Comparison of ENCODE assay signal across 25 cellular contexts in the genomic region with DNA sequence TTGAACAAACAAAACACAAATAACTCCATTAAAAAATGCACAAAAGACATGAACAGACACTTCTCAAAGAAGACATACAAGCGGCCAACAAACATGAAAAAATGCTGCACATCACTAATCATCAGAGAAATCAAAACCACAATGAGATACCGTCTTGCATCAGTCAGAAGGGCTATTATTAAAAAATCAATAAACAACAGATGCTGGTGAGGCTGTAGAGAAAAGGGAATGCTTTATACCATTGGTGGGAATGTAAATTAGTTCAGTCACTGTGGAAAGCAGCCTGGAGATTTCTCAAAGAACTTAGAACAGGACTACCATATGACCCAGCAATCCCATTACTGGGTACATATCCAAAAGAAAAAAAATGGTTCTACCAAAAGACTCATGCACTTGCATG.
"Had no signal": no experiment of that assay in that cellular context is flagged by ENCODE, and none has a peak within 500 bp of the region (broad histone marks: within the 10 kb centered on the region; RNA-seq: fewer than 3 reads in every experiment).

No MANE protein-coding gene starts in this region.

- H3K27me3 Mint-ChIP-seq: activated naive CD8-positive, alpha-beta T cell; stimulated activated naive CD8-positive, alpha-beta T cell treated with anti-CD3 and anti-CD28 coated beads, Interleukin-15, amount 100 ng/mL, for 72 hours had no signal

- DNase-seq: activated CD4-positive, alpha-beta T cell treated with anti-CD3 and anti-CD28 coated beads, Interleukin-2, amount 50 U/mL, for 1 hour; activated CD8-positive, alpha-beta T cell treated with anti-CD3 and anti-CD28 coated beads, Interleukin-2, amount 10 ng/mL, durations not matched to agents 7 days and 5 days; activated naive CD4-positive, alpha-beta T cell; adrenal gland; brain microvascular endothelial cell; caudate nucleus; dermis blood vessel endothelial cell; effector CD8-positive, alpha-beta T cell; erythroblast; foreskin keratinocyte; kidney; lower lobe of right lung; mesendoderm; mucosa of descending colon; nucleus accumbens; right cardiac atrium; stimulated activated CD4-positive, alpha-beta T cell treated with anti-CD3 and anti-CD28 coated beads, Interleukin-12 subunit alpha, Interleukin-12 subunit beta, amount 100 ng/mL, for 4 hours; stimulated activated CD4-positive, alpha-beta T cell treated with anti-CD3 and anti-CD28 coated beads, Interleukin-1b, Interleukin-23, amount 100 ng/mL, for 48 hours; stimulated activated naive CD8-positive, alpha-beta T cell treated with anti-CD3 and anti-CD28 coated beads, Interleukin-15, amount 100 ng/mL, for 72 hours; uterus had no signal

- H3K4me3 Mint-ChIP-seq: activated CD8-positive, alpha-beta T cell treated with anti-CD3 and anti-CD28 coated beads, Interleukin-2, amount 10 ng/mL, durations not matched to agents 7 days and 5 days; activated naive CD8-positive, alpha-beta T cell; stimulated activated naive CD8-positive, alpha-beta T cell treated with anti-CD3 and anti-CD28 coated beads, Interleukin-15, amount 100 ng/mL, for 72 hours had no signal

- FAIRE-seq: kidney had no signal

- H3K27ac Mint-ChIP-seq: activated CD8-positive, alpha-beta T cell treated with anti-CD3 and anti-CD28 coated beads, Interleukin-2, amount 10 ng/mL, durations not matched to agents 7 days and 5 days; activated naive CD8-positive, alpha-beta T cell; activated T-helper 2 cell treated with anti-CD3 and anti-CD28 coated beads, Interferon-gamma antibody, Interleukin-2, Interleukin-4, amounts not matched to agents 10 μg/mL and 5 μg/mL and 100 μg/mL, durations not matched to agents 14 hours and 24 hours and 36 hours had no signal

- H3K9me3 Mint-ChIP-seq: activated T-helper 2 cell treated with anti-CD3 and anti-CD28 coated beads, Interferon-gamma antibody, Interleukin-2, Interleukin-4, amounts not matched to agents 10 μg/mL and 5 μg/mL and 100 μg/mL, durations not matched to agents 14 hours and 24 hours and 36 hours; stimulated activated naive CD8-positive, alpha-beta T cell treated with anti-CD3 and anti-CD28 coated beads, Interleukin-15, amount 100 ng/mL, for 72 hours had no signal

- H3K4me3 ChIP-seq: adrenal gland, ascending aorta, lower lobe of right lung, mucosa of descending colon, tibial nerve, uterus had no signal

- ATAC-seq: activated CD8-positive, alpha-beta T cell treated with anti-CD3 and anti-CD28 coated beads, Interleukin-2, amount 10 ng/mL, durations not matched to agents 7 days and 5 days; foreskin keratinocyte; left lobe of liver; lower lobe of right lung; mucosa of descending colon; right cardiac atrium; stimulated activated naive CD8-positive, alpha-beta T cell treated with anti-CD3 and anti-CD28 coated beads, Interleukin-15, amount 100 ng/mL, for 72 hours had no signal
